Comparison of ENCODE assay signal across 24 cellular contexts in the genomic region with DNA sequence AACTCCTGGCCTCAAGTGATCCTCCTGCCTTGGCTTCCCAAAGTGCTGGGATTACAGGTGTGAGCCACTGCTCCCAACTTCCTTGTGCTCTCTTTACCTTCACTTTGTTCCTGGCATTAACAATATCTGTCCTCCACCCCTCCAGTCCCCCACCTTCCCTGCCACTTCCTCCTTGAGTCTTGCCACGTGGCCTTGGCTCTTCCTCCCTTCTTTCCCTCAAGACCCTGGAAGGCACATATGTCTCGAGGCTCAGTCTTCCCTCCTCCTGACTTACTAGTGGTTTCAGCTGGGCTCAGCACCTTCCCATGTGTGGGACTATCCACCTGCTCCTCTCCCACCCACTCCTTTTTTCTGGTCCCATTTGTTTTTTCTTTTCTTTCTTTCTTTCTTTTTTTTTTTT.
"Had no signal": no experiment of that assay in that cellular context is flagged by ENCODE, and none has a peak within 500 bp of the region (broad histone marks: within the 10 kb centered on the region; RNA-seq: fewer than 3 reads in every experiment).

No MANE protein-coding gene starts in this region.

- H3K27me3 Mint-ChIP-seq: activated naive CD4-positive, alpha-beta T cell treated with anti-CD3 and anti-CD28 coated beads, Interleukin-2, amount 50 U/mL, for 24 hours; T-helper 17 cell had no signal

- H3K4me3 Mint-ChIP-seq: activated naive CD4-positive, alpha-beta T cell treated with anti-CD3 and anti-CD28 coated beads, Interleukin-2, amount 50 U/mL, for 24 hours; neural progenitor cell; stimulated activated memory B cell treated with anti-CD40 and anti-IgM and Interleukin-4, amounts not matched to agents 10 μg/mL and 1 μg/mL and 100 μg/mL, for 72 hours; T-helper 17 cell had no signal

- DNase-seq: activated CD4-positive, alpha-beta T cell treated with anti-CD3 and anti-CD28 coated beads, Interleukin-2, amount 50 U/mL, for 4 hours; activated CD8-positive, alpha-beta memory T cell treated with anti-CD3 and anti-CD28 coated beads, Interleukin-2, amount 50 U/mL, for 4 hours; activated T-cell treated with anti-CD3 and anti-CD28 coated beads, Interleukin-2, amount 50 U/mL, for 1 hour; anterior cingulate cortex; dermis blood vessel endothelial cell; effector CD8-positive, alpha-beta T cell; esophagus squamous epithelium; foreskin melanocyte; left lung; lower lobe of right lung; mesenchymal stem cell; occipital lobe; psoas muscle; stimulated activated CD4-positive, alpha-beta T cell treated with anti-CD3 and anti-CD28 coated beads, Interleukin-1b, Interleukin-23, amount 100 ng/mL, for 48 hours; stimulated activated CD4-positive, alpha-beta T cell treated with anti-CD3 and anti-CD28 coated beads, Interleukin-4, amount 100 ng/mL, for 4 hours; stimulated activated CD8-positive, alpha-beta memory T cell treated with anti-CD3 and anti-CD28 coated beads, Interleukin-4, amount 100 ng/mL, for 48 hours; T-helper 17 cell; tibial artery had no signal

- H3K36me3 Mint-ChIP-seq: activated naive CD4-positive, alpha-beta T cell treated with anti-CD3 and anti-CD28 coated beads, Interleukin-2, amount 50 U/mL, for 24 hours; naive thymus-derived CD8-positive, alpha-beta T cell; neural progenitor cell; stimulated activated memory B cell treated with anti-CD40 and anti-IgM and Interleukin-4, amounts not matched to agents 10 μg/mL and 1 μg/mL and 100 μg/mL, for 72 hours had no signal

- ATAC-seq: activated CD4-positive, CD25-positive, alpha-beta regulatory T cell treated with anti-CD3 and anti-CD28 coated beads, Interleukin-2, amount 50 U/mL, for 24 hours; left lung; lower lobe of right lung; naive thymus-derived CD8-positive, alpha-beta T cell; psoas muscle; stimulated activated memory B cell treated with anti-CD40 and anti-IgM and Interleukin-4, amounts not matched to agents 10 μg/mL and 1 μg/mL and 100 μg/mL, for 72 hours; T-helper 17 cell had no signal

- H3K27ac Mint-ChIP-seq: activated T-helper 2 cell treated with anti-CD3 and anti-CD28 coated beads, Interferon-gamma antibody, Interleukin-2, Interleukin-4, amounts not matched to agents 10 μg/mL and 5 μg/mL and 100 μg/mL, durations not matched to agents 14 hours and 24 hours and 36 hours; T-helper 17 cell had no signal

- H3K9me3 Mint-ChIP-seq: activated naive CD4-positive, alpha-beta T cell treated with anti-CD3 and anti-CD28 coated beads, Interleukin-2, amount 50 U/mL, for 24 hours; activated T-helper 2 cell treated with anti-CD3 and anti-CD28 coated beads, Interferon-gamma antibody, Interleukin-2, Interleukin-4, amounts not matched to agents 10 μg/mL and 5 μg/mL and 100 μg/mL, durations not matched to agents 14 hours and 24 hours and 36 hours; naive thymus-derived CD8-positive, alpha-beta T cell; neural progenitor cell; stimulated activated memory B cell treated with anti-CD40 and anti-IgM and Interleukin-4, amounts not matched to agents 10 μg/mL and 1 μg/mL and 100 μg/mL, for 72 hours had no signal
